In genomic region chr3:137761099-137761562, GRCh38 we compare ENCODE assay signal across 2 cellular contexts.
TF ChIP-seq lines count a peak whose summit lies in the region.

No MANE protein-coding gene starts in this region.

TF ChIP-seq in GM23338, 12 proteins besides CTCF, POLR2A, EP300 and RAD21 (continued from another document):
- TF ChIP-seq ZNF462 (CRISPR knock-in tag; IDR thresholded peaks at IDR 0.05) (no peak), ZNF331 (CRISPR knock-in tag; IDR thresholded peaks at IDR 0.05; ENCODE audit: low read depth) (no peak), CREB1 (CRISPR knock-in tag; IDR thresholded peaks at IDR 0.05; ENCODE audit: low read depth) (no peak)

TF ChIP-seq in WTC11, 78 proteins besides CTCF, POLR2A, EP300 and RAD21 (continued from another document):
- TF ChIP-seq AFF4 (CRISPR knock-in tag; IDR thresholded peaks at IDR 0.05; ENCODE audit: borderline replicate concordance), result no peak
